Comparison of ENCODE assay signal across 22 cellular contexts in the genomic region with DNA sequence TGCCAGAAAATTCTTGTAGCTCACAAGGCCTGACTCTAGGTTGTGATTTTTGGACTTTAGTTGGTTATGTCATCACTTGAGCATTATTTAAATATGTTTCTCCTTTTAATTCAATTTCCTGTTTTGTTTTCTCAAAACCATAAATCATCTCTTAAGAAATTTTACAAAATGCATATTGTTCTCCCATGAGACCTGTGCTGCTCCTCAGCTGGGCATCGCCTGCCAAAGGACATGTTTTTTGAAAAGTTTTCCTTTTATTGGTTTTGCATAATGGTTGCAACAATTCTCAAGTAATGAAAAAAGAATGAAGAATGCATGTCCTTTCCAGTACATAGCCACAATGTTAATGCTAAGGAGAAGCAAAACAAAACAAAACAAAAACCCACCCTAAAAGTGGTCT.
DNase-seq lines count a peak whose midpoint lies in the region; ATAC-seq and TF ChIP-seq lines count a peak whose summit lies in the region.
"Had no signal": no experiment of that assay in that cellular context is flagged by ENCODE, and none has a peak within 500 bp of the region (broad histone marks: within the 10 kb centered on the region; RNA-seq: fewer than 3 reads in every experiment).

No MANE protein-coding gene starts in this region.

- no peak overlapping the region for H3K4me3 Mint-ChIP-seq in nephron progenitor cell
- H3K4me3 Mint-ChIP-seq: CD14-positive monocyte had no signal

- no peak overlapping the region for H3K27ac Mint-ChIP-seq in nephron progenitor cell
- H3K27ac Mint-ChIP-seq: CD14-positive monocyte had no signal

- TF ChIP-seq CTCF in nephron progenitor cell (IDR thresholded peaks at IDR 0.05): no peak

- H3K27me3 Mint-ChIP-seq in nephron progenitor cell (ENCODE audit: low read depth, poor library complexity): no peaks in the 10 kb centered on the region

- peaks cover 6% of the 10 kb centered on the region for H3K36me3 Mint-ChIP-seq in nephron progenitor cell (ENCODE audit: low read depth)
- H3K36me3 Mint-ChIP-seq: CD14-positive monocyte had no signal

- ATAC-seq in HG03025 (IDR thresholded peaks at IDR 0.05; ENCODE audit: low FRiP score, unreplicated experiment): no peak

- peaks cover 10% of the 10 kb centered on the region for H3K9me3 Mint-ChIP-seq in nephron progenitor cell

- peak; percentile 7 for DNase-seq in EH (ENCODE audit: low read depth)
- peak; percentile 51 for DNase-seq in dedifferentiated amniotic fluid mesenchymal stem cell (ENCODE audit: extremely low spot score)
- peak; percentile 17 for DNase-seq in fibroblast of the conjunctiva (ENCODE audit: low read depth)
- DNase-seq in nephron progenitor cell: no peak
- DNase-seq in NCI-H2227 (lab: John Stamatoyannopoulos, UW; ENCODE audit: unreplicated experiment): no peak
- no peak for DNase-seq in amygdala (lab: John Stamatoyannopoulos, UW)
- DNase-seq: DMS53; EL; GF-D8; H7; KG1; NCI-H1092 treated with DMSO at 0.1 percent for 48 hours; NCI-H146; NCI-H2029; NCI-H345; NCI-H524; NCI-H774; NK-92 treated with Interleukin-12 subunit alpha and Interleukin-12 subunit beta, amount 100 ng/mL, for 24 hours; SIG-M5; SK-N-SH had no signal

- no peaks in the 10 kb centered on the region for H3K4me1 Mint-ChIP-seq in nephron progenitor cell
- H3K4me1 Mint-ChIP-seq: CD14-positive monocyte had no signal

Comparison
In these comparisons a context has a peak if more than half of its experiments do, and no peak if none do; other contexts are left out.
1. DNase-seq: peak in EH (single experiment), dedifferentiated amniotic fluid mesenchymal stem cell (single experiment) and fibroblast of the conjunctiva (single experiment); none in nephron progenitor cell (single experiment), NCI-H2227 (single experiment) and amygdala (0 of 56).